1 cellular context compared by ENCODE assay signal in the genomic region with DNA sequence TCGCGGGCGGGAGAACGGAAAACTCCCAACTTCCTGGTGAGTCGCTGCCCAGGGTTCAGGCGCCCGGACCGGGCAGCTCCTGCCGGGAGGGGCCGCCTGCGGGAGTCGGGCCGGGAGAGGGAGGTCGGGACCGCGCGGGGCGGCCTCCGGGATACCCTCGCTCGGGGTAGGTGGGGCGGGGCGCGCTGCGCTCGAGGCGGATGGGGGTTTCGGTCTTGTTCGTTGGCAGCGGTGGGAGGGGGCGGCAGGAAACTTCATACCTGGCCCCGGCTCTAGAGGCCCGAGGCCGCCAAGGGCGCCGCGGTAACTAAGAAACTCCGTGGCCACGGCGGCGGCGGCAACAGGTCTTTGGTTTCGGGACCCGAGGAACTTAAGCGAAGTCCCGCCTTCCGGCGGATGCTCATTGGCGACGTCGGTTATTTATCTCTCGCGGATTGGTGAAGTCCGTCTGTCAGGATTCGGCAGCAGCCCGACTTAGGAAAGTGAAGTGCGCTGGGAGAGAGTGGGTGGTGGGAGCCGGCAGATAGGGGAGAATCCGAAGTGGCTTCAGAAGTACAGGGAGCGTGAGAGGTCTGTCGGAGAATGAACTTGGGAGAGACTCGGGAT.
TF ChIP-seq lines count a peak whose summit lies in the region.

No MANE protein-coding gene starts in this region.

TF ChIP-seq in SK-N-SH, 30 proteins besides CTCF, POLR2A, EP300 and RAD21 (continued from another document):
- TF ChIP-seq, protein P1, sequence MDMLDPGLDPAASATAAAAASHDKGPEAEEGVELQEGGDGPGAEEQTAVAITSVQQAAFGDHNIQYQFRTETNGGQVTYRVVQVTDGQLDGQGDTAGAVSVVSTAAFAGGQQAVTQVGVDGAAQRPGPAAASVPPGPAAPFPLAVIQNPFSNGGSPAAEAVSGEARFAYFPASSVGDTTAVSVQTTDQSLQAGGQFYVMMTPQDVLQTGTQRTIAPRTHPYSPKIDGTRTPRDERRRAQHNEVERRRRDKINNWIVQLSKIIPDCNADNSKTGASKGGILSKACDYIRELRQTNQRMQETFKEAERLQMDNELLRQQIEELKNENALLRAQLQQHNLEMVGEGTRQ (IDR thresholded peaks at IDR 0.05; ENCODE audit: borderline replicate concordance, low read depth, low read length), result no peak
- TF ChIP-seq POLR2AphosphoS5 (IDR thresholded peaks at IDR 0.05; ENCODE audit: low read depth, low read length), result peak; percentile 47
